In genomic region chr1:174989540-174990181, GRCh38 we compare ENCODE assay signal across 9 cellular contexts. TPM values are rescaled to one million over a fixed set of nuclear protein-coding genes. Genes with fewer than 3 reads are reported as not detected.
DNase-seq lines count a peak whose midpoint lies in the region; ATAC-seq and TF ChIP-seq lines count a peak whose summit lies in the region.
"Had no signal": no experiment of that assay in that cellular context is flagged by ENCODE, and none has a peak within 500 bp of the region (broad histone marks: within the 10 kb centered on the region; RNA-seq: fewer than 3 reads in every experiment).

No MANE protein-coding gene starts in this region.

- peak overlapping the region; percentile 20 to 87 (median 87) for H3K27ac ChIP-seq in adrenal gland
- H3K27ac ChIP-seq in upper lobe of left lung, result peak overlapping the region; percentile 66 to 89 (median 82)

- H3K27me3 Mint-ChIP-seq in activated T-cell treated with anti-CD3 and anti-CD28 coated beads, Interleukin-2, amount 50 U/mL, for 4 hours (ENCODE audit: low read depth), result no peaks in the 10 kb centered on the region
- H3K27me3 Mint-ChIP-seq in memory B cell, result no peaks in the 10 kb centered on the region

- H3K9me3 ChIP-seq in adrenal gland (replicated peaks in 1 of 3) (no peaks in the 10 kb centered on the region), upper lobe of left lung (no peaks in the 10 kb centered on the region)
- H3K9me3 ChIP-seq: HAP-1 had no signal

- peak overlapping the region; percentile 63 for H3K4me3 Mint-ChIP-seq in activated T-cell treated with anti-CD3 and anti-CD28 coated beads, Interleukin-2, amount 50 U/mL, for 4 hours
- H3K4me3 Mint-ChIP-seq in memory B cell, result peak overlapping the region; percentile 46

- H3K9me3 Mint-ChIP-seq in activated T-cell treated with anti-CD3 and anti-CD28 coated beads, Interleukin-2, amount 50 U/mL, for 4 hours, result no peaks in the 10 kb centered on the region
- H3K9me3 Mint-ChIP-seq in memory B cell, result no peaks in the 10 kb centered on the region

- H3K4me1 Mint-ChIP-seq in activated T-cell treated with anti-CD3 and anti-CD28 coated beads, Interleukin-2, amount 50 U/mL, for 4 hours (ENCODE audit: low read depth), result peaks cover 32% of the 10 kb centered on the region
- H3K4me1 Mint-ChIP-seq in memory B cell, result peaks cover 11% of the 10 kb centered on the region

- H3K36me3 Mint-ChIP-seq in activated T-cell treated with anti-CD3 and anti-CD28 coated beads, Interleukin-2, amount 50 U/mL, for 4 hours (ENCODE audit: insufficient read depth), result peaks cover 19% of the 10 kb centered on the region
- peaks cover 18% of the 10 kb centered on the region for H3K36me3 Mint-ChIP-seq in memory B cell

- intact Hi-C loops in adrenal gland (cut with DNase I), result loop anchor here in 1 of 2 donors (10.0 kb wide), 1 partner anchor 225 kb away; no protein-coding TSS in a partner anchor

- DNase-seq in activated T-cell treated with anti-CD3 and anti-CD28 coated beads, Interleukin-2, amount 50 U/mL, for 4 hours, result no peak
- DNase-seq in activated T-cell treated with anti-CD3 and anti-CD28 coated beads, Interleukin-2, amount 50 U/mL, for 1 hour, result no peak
- peak in 4 of 7 donors; percentile 34 to 45 (median 42) for DNase-seq in adrenal gland
- DNase-seq in memory B cell (ENCODE audit: low spot score in 2 of 2), result no peak
- peak in 1 of 2 donors; percentile 27 for DNase-seq in upper lobe of left lung
- DNase-seq in NCI-H2196 (lab: John Stamatoyannopoulos, UW; ENCODE audit: unreplicated experiment), result no peak
- no peak for DNase-seq in NCI-H2171 (lab: John Stamatoyannopoulos, UW)
- DNase-seq in NCI-H2029 (lab: John Stamatoyannopoulos, UW), result no peak

- ATAC-seq in activated T-cell treated with anti-CD3 and anti-CD28 coated beads, Interleukin-2, amount 50 U/mL, for 4 hours, result no peak
- no peak for ATAC-seq in memory B cell (ENCODE audit: low read depth)
- peak in 1 of 2 donors; percentile 82 for ATAC-seq in upper lobe of left lung (ENCODE audit: low FRiP score in 2 of 2)

- H3K27me3 ChIP-seq in adrenal gland (no peaks in the 10 kb centered on the region), upper lobe of left lung (no peaks in the 10 kb centered on the region)

- TF ChIP-seq EP300 in upper lobe of left lung (IDR thresholded peaks at IDR 0.05), result no peak

- no peak for TF ChIP-seq CTCF in adrenal gland (IDR thresholded peaks at IDR 0.05)
- TF ChIP-seq CTCF in upper lobe of left lung (IDR thresholded peaks at IDR 0.05), result no peak

- H3K4me1 ChIP-seq in adrenal gland (replicated peaks in 1 of 2) (peaks cover 11 to 18% of the 10 kb centered on the region in 2 donors), upper lobe of left lung (peaks cover 6 to 16% (median 7%) of the 10 kb centered on the region in 4 donors)

- peak overlapping the region in 1 of 4 donors; percentile 65 for H3K4me3 ChIP-seq in adrenal gland
- H3K4me3 ChIP-seq in upper lobe of left lung, result peak overlapping the region in 2 of 4 donors; percentile 48 to 53

- H3K27ac Mint-ChIP-seq in memory B cell, result peak overlapping the region; percentile 95

- H3K36me3 ChIP-seq in adrenal gland (replicated peaks in 1 of 2), result no peaks in the 10 kb centered on the region
- H3K36me3 ChIP-seq in upper lobe of left lung, result no peaks in the 10 kb centered on the region
- H3K36me3 ChIP-seq: HAP-1 had no signal

- no peak for TF ChIP-seq POLR2A in adrenal gland (IDR thresholded peaks at IDR 0.05)
- no peak for TF ChIP-seq POLR2A in upper lobe of left lung (IDR thresholded peaks at IDR 0.05)

- 32 to 56% (median 41%) methylated on average over 5 of the region's 5 CpGs for WGBS in adrenal gland, 4 donors
- WGBS in upper lobe of left lung, 2 donors, result 67 to 78% methylated on average over 5 of the region's 5 CpGs

RNA-seq across cellular contexts. Expression of gene CACYBP, which starts 10.1 kb away (rescaled TPM):
- 100 to 1,000 TPM; 288 to 331 (median 317) TPM for total RNA-seq in activated T-cell treated with anti-CD3 and anti-CD28 coated beads, Interleukin-2, amount 50 U/mL, for 4 hours
- total RNA-seq in adrenal gland (100 to 1,000 TPM in 1 of 8 donors, 10 to 100 TPM in 7; 32.3 to 123 (median 60.0) TPM), upper lobe of left lung (10 to 100 TPM; 25.1 to 84.7 (median 50.1) TPM)
- 100 to 1,000 TPM in 1 of 3 donors, 10 to 100 TPM in 2; 18.7 to 244 (median 23.7) TPM for polyA plus RNA-seq in adrenal gland

RNA-seq across cellular contexts. Expression of gene MRPS14, which starts 33.6 kb away (rescaled TPM):
- total RNA-seq in activated T-cell treated with anti-CD3 and anti-CD28 coated beads, Interleukin-2, amount 50 U/mL, for 4 hours, result 10 to 100 TPM; 26.1 to 28.5 (median 27.8) TPM
- total RNA-seq in adrenal gland (10 to 100 TPM; 22.8 to 48.4 (median 29.3) TPM), upper lobe of left lung (10 to 100 TPM; 11.5 to 28.9 (median 18.8) TPM)
- polyA plus RNA-seq in adrenal gland, result 10 to 100 TPM; 10.8 to 50.7 (median 16.7) TPM

Comparison
In these comparisons a context has a peak if more than half of its experiments do, and no peak if none do; other contexts are left out.
1. DNase-seq: peak in adrenal gland (4 of 7); none in activated T-cell treated with anti-CD3 and anti-CD28 coated beads, Interleukin-2, amount 50 U/mL, for 4 hours (single experiment), activated T-cell treated with anti-CD3 and anti-CD28 coated beads, Interleukin-2, amount 50 U/mL, for 1 hour (single experiment), memory B cell (0 of 2), NCI-H2196 (single experiment), NCI-H2171 (single experiment) and NCI-H2029 (single experiment).